Comparison of ENCODE assay signal across 1 cellular context in the genomic region with DNA sequence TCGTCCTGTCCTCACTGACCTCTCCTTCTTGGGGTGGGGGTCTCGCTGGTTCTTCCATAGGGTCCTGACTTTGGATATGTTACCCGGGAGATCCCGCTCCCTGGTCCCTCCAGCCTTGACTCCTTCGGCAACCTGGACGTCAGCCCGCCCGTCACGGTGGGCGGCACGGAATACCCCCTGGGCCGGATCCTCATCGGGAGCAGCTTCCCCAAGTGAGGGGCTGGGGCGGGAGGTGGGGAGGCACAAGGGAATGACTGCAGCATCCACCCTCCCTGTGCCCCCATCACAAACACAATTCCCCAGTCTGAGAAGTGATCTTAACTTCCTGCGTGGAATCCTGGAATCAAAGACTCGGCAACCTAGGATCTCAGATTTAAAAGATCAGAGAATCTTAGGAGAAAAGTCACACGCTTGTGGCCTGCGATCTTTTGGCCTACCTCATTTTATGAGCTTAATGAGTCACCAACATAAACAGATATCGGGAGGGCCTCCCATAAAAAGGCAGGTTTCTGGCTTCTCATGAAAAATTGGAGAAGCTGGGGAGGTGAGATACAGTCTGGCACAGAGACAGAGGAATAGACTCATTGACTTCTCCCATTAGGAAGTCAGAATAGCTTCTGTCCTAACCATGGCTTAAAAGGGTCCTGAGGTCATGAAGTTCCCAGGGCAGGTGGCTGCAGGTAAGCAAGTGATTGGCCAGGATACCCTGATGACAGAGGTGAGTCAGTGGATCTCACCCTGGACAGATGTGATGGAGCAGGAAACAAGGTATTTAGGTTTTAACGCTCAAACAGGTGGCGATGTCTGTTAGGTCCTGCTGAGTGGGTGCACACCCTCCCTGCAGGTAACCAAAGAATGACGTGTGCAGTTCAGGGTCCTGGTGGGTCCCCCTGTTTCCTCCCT.
TF ChIP-seq lines count a peak whose summit lies in the region.

No MANE protein-coding gene starts in this region.

TF ChIP-seq in HEK293, 187 proteins besides CTCF, POLR2A, EP300 and RAD21 (continued from another document and continues in another):
- TF ChIP-seq, protein P1, sequence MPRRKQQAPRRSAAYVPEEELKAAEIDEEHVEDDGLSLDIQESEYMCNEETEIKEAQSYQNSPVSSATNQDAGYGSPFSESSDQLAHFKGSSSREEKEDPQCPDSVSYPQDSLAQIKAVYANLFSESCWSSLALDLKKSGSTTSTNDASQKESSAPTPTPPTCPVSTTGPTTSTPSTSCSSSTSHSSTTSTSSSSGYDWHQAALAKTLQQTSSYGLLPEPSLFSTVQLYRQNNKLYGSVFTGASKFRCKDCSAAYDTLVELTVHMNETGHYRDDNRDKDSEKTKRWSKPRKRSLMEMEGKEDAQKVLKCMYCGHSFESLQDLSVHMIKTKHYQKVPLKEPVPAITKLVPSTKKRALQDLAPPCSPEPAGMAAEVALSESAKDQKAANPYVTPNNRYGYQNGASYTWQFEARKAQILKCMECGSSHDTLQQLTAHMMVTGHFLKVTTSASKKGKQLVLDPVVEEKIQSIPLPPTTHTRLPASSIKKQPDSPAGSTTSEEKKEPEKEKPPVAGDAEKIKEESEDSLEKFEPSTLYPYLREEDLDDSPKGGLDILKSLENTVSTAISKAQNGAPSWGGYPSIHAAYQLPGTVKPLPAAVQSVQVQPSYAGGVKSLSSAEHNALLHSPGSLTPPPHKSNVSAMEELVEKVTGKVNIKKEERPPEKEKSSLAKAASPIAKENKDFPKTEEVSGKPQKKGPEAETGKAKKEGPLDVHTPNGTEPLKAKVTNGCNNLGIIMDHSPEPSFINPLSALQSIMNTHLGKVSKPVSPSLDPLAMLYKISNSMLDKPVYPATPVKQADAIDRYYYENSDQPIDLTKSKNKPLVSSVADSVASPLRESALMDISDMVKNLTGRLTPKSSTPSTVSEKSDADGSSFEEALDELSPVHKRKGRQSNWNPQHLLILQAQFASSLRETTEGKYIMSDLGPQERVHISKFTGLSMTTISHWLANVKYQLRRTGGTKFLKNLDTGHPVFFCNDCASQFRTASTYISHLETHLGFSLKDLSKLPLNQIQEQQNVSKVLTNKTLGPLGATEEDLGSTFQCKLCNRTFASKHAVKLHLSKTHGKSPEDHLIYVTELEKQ (tag by site-specific recombination; IDR thresholded peaks at IDR 0.05; ENCODE audit: borderline replicate concordance) = 0 out of 2 replicates have a peak, but pooled peaks have one; percentile 44
- TF ChIP-seq ZNF184 (tag by site-specific recombination; IDR thresholded peaks at IDR 0.05) = 0 out of 2 replicates have a peak, but pooled peaks have one; percentile 11
- TF ChIP-seq, protein P2, sequence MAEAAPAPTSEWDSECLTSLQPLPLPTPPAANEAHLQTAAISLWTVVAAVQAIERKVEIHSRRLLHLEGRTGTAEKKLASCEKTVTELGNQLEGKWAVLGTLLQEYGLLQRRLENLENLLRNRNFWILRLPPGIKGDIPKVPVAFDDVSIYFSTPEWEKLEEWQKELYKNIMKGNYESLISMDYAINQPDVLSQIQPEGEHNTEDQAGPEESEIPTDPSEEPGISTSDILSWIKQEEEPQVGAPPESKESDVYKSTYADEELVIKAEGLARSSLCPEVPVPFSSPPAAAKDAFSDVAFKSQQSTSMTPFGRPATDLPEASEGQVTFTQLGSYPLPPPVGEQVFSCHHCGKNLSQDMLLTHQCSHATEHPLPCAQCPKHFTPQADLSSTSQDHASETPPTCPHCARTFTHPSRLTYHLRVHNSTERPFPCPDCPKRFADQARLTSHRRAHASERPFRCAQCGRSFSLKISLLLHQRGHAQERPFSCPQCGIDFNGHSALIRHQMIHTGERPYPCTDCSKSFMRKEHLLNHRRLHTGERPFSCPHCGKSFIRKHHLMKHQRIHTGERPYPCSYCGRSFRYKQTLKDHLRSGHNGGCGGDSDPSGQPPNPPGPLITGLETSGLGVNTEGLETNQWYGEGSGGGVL (tag by site-specific recombination; IDR thresholded peaks at IDR 0.05) = peak; percentile 89
- peak; percentile 72; the same call in 1 of the 2 replicates for TF ChIP-seq ZNF24 (tag by site-specific recombination; IDR thresholded peaks at IDR 0.05)
- no peak for TF ChIP-seq ZNF707 (tag by site-specific recombination; IDR thresholded peaks at IDR 0.05)
- TF ChIP-seq, protein P3, sequence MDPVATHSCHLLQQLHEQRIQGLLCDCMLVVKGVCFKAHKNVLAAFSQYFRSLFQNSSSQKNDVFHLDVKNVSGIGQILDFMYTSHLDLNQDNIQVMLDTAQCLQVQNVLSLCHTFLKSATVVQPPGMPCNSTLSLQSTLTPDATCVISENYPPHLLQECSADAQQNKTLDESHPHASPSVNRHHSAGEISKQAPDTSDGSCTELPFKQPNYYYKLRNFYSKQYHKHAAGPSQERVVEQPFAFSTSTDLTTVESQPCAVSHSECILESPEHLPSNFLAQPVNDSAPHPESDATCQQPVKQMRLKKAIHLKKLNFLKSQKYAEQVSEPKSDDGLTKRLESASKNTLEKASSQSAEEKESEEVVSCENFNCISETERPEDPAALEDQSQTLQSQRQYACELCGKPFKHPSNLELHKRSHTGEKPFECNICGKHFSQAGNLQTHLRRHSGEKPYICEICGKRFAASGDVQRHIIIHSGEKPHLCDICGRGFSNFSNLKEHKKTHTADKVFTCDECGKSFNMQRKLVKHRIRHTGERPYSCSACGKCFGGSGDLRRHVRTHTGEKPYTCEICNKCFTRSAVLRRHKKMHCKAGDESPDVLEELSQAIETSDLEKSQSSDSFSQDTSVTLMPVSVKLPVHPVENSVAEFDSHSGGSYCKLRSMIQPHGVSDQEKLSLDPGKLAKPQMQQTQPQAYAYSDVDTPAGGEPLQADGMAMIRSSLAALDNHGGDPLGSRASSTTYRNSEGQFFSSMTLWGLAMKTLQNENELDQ (tag by site-specific recombination; IDR thresholded peaks at IDR 0.05; ENCODE audit: low read depth) = no peak
- 0 out of 2 replicates have a peak, but pooled peaks have one; percentile 14 for TF ChIP-seq RBAK (tag by site-specific recombination; IDR thresholded peaks at IDR 0.05)
- TF ChIP-seq GLIS2 (tag by site-specific recombination; IDR thresholded peaks at IDR 0.05) = peak; percentile 74
- no peak for TF ChIP-seq OVOL3 (tag by site-specific recombination; IDR thresholded peaks at IDR 0.05)
- TF ChIP-seq WT1 (tag by site-specific recombination; IDR thresholded peaks at IDR 0.05) = peak; percentile 96
- no peak; the same call in 1 of the 2 replicates for TF ChIP-seq SP3 (tag by site-specific recombination; IDR thresholded peaks at IDR 0.05)
- peak; percentile 25; the same call in 1 of the 2 replicates for TF ChIP-seq ZFHX2 (tag by site-specific recombination; conservative IDR thresholded peaks at IDR 0.05)
- 0 out of 2 replicates have a peak, but pooled peaks have one; percentile 16 for TF ChIP-seq ZBTB8A (tag by site-specific recombination; IDR thresholded peaks at IDR 0.05)
- TF ChIP-seq, protein P4, sequence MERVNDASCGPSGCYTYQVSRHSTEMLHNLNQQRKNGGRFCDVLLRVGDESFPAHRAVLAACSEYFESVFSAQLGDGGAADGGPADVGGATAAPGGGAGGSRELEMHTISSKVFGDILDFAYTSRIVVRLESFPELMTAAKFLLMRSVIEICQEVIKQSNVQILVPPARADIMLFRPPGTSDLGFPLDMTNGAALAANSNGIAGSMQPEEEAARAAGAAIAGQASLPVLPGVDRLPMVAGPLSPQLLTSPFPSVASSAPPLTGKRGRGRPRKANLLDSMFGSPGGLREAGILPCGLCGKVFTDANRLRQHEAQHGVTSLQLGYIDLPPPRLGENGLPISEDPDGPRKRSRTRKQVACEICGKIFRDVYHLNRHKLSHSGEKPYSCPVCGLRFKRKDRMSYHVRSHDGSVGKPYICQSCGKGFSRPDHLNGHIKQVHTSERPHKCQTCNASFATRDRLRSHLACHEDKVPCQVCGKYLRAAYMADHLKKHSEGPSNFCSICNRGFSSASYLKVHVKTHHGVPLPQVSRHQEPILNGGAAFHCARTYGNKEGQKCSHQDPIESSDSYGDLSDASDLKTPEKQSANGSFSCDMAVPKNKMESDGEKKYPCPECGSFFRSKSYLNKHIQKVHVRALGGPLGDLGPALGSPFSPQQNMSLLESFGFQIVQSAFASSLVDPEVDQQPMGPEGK (tag by site-specific recombination; IDR thresholded peaks at IDR 0.05) = peak; percentile 48
- peak; percentile 87 for TF ChIP-seq ZNF843 (tag by site-specific recombination; IDR thresholded peaks at IDR 0.05)
- TF ChIP-seq, protein P5, sequence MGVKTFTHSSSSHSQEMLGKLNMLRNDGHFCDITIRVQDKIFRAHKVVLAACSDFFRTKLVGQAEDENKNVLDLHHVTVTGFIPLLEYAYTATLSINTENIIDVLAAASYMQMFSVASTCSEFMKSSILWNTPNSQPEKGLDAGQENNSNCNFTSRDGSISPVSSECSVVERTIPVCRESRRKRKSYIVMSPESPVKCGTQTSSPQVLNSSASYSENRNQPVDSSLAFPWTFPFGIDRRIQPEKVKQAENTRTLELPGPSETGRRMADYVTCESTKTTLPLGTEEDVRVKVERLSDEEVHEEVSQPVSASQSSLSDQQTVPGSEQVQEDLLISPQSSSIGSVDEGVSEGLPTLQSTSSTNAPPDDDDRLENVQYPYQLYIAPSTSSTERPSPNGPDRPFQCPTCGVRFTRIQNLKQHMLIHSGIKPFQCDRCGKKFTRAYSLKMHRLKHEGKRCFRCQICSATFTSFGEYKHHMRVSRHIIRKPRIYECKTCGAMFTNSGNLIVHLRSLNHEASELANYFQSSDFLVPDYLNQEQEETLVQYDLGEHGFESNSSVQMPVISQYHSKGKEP (tag by site-specific recombination; IDR thresholded peaks at IDR 0.05) = peak; percentile 40; the same call in 1 of the 2 replicates
- no peak for TF ChIP-seq ZNF837 (tag by site-specific recombination; IDR thresholded peaks at IDR 0.05)
- peak; percentile 49; the same call in 1 of the 2 replicates for TF ChIP-seq SCRT1 (tag by site-specific recombination; IDR thresholded peaks at IDR 0.05; ENCODE audit: borderline replicate concordance)
- TF ChIP-seq MZF1 (tag by site-specific recombination; IDR thresholded peaks at IDR 0.05; ENCODE audit: borderline replicate concordance) = peak; percentile 35; the same call in 1 of the 2 replicates
- TF ChIP-seq, protein P6, sequence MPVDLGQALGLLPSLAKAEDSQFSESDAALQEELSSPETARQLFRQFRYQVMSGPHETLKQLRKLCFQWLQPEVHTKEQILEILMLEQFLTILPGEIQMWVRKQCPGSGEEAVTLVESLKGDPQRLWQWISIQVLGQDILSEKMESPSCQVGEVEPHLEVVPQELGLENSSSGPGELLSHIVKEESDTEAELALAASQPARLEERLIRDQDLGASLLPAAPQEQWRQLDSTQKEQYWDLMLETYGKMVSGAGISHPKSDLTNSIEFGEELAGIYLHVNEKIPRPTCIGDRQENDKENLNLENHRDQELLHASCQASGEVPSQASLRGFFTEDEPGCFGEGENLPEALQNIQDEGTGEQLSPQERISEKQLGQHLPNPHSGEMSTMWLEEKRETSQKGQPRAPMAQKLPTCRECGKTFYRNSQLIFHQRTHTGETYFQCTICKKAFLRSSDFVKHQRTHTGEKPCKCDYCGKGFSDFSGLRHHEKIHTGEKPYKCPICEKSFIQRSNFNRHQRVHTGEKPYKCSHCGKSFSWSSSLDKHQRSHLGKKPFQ (tag by site-specific recombination; IDR thresholded peaks at IDR 0.05) = 0 out of 2 replicates have a peak, but pooled peaks have one; percentile 26
- TF ChIP-seq ZNF394 (tag by site-specific recombination; IDR thresholded peaks at IDR 0.05; ENCODE audit: borderline replicate concordance) = peak; percentile 100
- 0 out of 2 replicates have a peak, but pooled peaks have one; percentile 28 for TF ChIP-seq ZNF391 (tag by site-specific recombination; IDR thresholded peaks at IDR 0.05; ENCODE audit: borderline replicate concordance, low read depth)
- peak; percentile 72 for TF ChIP-seq ZSCAN30 (tag by site-specific recombination; IDR thresholded peaks at IDR 0.05)
- TF ChIP-seq ZNF777 (tag by site-specific recombination; IDR thresholded peaks at IDR 0.05; ENCODE audit: borderline replicate concordance) = no peak
- peak; percentile 25; the same call in 1 of the 2 replicates for TF ChIP-seq ZFP69B (tag by site-specific recombination; IDR thresholded peaks at IDR 0.05)
- TF ChIP-seq IKZF3 (tag by site-specific recombination; IDR thresholded peaks at IDR 0.05) = peak; percentile 90
- TF ChIP-seq ZNF354C (tag by site-specific recombination; IDR thresholded peaks at IDR 0.05; ENCODE audit: borderline replicate concordance, low read depth) = no peak
- peak; percentile 94 for TF ChIP-seq ZBTB17 (tag by site-specific recombination; IDR thresholded peaks at IDR 0.05)
- TF ChIP-seq, protein P7, sequence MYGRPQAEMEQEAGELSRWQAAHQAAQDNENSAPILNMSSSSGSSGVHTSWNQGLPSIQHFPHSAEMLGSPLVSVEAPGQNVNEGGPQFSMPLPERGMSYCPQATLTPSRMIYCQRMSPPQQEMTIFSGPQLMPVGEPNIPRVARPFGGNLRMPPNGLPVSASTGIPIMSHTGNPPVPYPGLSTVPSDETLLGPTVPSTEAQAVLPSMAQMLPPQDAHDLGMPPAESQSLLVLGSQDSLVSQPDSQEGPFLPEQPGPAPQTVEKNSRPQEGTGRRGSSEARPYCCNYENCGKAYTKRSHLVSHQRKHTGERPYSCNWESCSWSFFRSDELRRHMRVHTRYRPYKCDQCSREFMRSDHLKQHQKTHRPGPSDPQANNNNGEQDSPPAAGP (tag by site-specific recombination; IDR thresholded peaks at IDR 0.05) = no peak
- peak; percentile 94 for TF ChIP-seq BCL11A (tag by site-specific recombination; IDR thresholded peaks at IDR 0.05; ENCODE audit: low read depth)
- TF ChIP-seq, protein P8, sequence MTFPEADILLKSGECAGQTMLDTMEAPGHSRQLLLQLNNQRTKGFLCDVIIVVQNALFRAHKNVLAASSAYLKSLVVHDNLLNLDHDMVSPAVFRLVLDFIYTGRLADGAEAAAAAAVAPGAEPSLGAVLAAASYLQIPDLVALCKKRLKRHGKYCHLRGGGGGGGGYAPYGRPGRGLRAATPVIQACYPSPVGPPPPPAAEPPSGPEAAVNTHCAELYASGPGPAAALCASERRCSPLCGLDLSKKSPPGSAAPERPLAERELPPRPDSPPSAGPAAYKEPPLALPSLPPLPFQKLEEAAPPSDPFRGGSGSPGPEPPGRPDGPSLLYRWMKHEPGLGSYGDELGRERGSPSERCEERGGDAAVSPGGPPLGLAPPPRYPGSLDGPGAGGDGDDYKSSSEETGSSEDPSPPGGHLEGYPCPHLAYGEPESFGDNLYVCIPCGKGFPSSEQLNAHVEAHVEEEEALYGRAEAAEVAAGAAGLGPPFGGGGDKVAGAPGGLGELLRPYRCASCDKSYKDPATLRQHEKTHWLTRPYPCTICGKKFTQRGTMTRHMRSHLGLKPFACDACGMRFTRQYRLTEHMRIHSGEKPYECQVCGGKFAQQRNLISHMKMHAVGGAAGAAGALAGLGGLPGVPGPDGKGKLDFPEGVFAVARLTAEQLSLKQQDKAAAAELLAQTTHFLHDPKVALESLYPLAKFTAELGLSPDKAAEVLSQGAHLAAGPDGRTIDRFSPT (tag by site-specific recombination; IDR thresholded peaks at IDR 0.05) = peak; percentile 81
- TF ChIP-seq ZNF560 (tag by site-specific recombination; IDR thresholded peaks at IDR 0.05; ENCODE audit: borderline replicate concordance) = no peak
- TF ChIP-seq, protein P9, sequence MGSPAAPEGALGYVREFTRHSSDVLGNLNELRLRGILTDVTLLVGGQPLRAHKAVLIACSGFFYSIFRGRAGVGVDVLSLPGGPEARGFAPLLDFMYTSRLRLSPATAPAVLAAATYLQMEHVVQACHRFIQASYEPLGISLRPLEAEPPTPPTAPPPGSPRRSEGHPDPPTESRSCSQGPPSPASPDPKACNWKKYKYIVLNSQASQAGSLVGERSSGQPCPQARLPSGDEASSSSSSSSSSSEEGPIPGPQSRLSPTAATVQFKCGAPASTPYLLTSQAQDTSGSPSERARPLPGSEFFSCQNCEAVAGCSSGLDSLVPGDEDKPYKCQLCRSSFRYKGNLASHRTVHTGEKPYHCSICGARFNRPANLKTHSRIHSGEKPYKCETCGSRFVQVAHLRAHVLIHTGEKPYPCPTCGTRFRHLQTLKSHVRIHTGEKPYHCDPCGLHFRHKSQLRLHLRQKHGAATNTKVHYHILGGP (tag by site-specific recombination; IDR thresholded peaks at IDR 0.05) = no peak
- TF ChIP-seq ZNF791 (tag by site-specific recombination; IDR thresholded peaks at IDR 0.05) = no peak
- peak; percentile 59 for TF ChIP-seq KLF10 (tag by site-specific recombination; IDR thresholded peaks at IDR 0.05)
